15 cellular contexts compared by ENCODE assay signal in genomic region chr7:825386-825785, GRCh38. TPM values are rescaled to one million over a fixed set of nuclear protein-coding genes. Genes with fewer than 3 reads are reported as not detected.
A peak's percentile ranks its signal among the peaks of the same experiment; 100 is the strongest.
DNase-seq lines count a peak whose midpoint lies in the region; ATAC-seq and TF ChIP-seq lines count a peak whose summit lies in the region.
"Had no signal": no experiment of that assay in that cellular context is flagged by ENCODE, and none has a peak within 500 bp of the region (broad histone marks: within the 10 kb centered on the region; RNA-seq: fewer than 3 reads in every experiment).

No MANE protein-coding gene starts in this region.

- TF ChIP-seq POLR2A in sigmoid colon (IDR thresholded peaks at IDR 0.05): no peak

- H3K4me3 ChIP-seq in AG10803 (ENCODE audit: low read length): no peak overlapping the region; the same call in none of the 2 replicates
- H3K4me3 ChIP-seq in sigmoid colon: no peak overlapping the region

- H3K36me3 ChIP-seq in sigmoid colon: no peaks in the 10 kb centered on the region

- TF ChIP-seq EP300 in sigmoid colon (IDR thresholded peaks at IDR 0.05): no peak

- H3K4me1 ChIP-seq in sigmoid colon: peaks cover 0 to 87% (median 79%) of the 10 kb centered on the region in 4 donors

- no peaks in the 10 kb centered on the region for H3K27me3 ChIP-seq in sigmoid colon

- POLR2A ChIA-PET in RWPE1 (lab: Yijun Ruan, JAX; ENCODE audit: low non-redundant PET): interaction anchor here (0.7 kb wide), 1 partner anchor 23 kb away, joined by 4 read pairs; no protein-coding TSS in a partner anchor

- TF ChIP-seq CTCF in AG10803 (conservative IDR thresholded peaks at IDR 0.05; ENCODE audit: low read length) (no peak), RWPE1 (conservative IDR thresholded peaks at IDR 0.05; ENCODE audit: low read depth) (no peak), sigmoid colon (IDR thresholded peaks at IDR 0.05) (no peak)

- ATAC-seq in sciatic nerve (no peak), HG03442 (IDR thresholded peaks at IDR 0.05; ENCODE audit: unreplicated experiment) (no peak)
- ATAC-seq: left ventricle myocardium superior; natural killer cell; stimulated activated naive B cell treated with anti-CD40 and anti-IgM and Interleukin-4, amounts not matched to agents 10 μg/mL and 1 μg/mL and 100 μg/mL, for 72 hours had no signal

- WGBS in sigmoid colon, 2 donors: 72 to 84% methylated on average over 6 of the region's 6 CpGs

- CTCF ChIA-PET in RWPE1 (lab: Yijun Ruan, JAX): no interaction called here

- DNase-seq in AG10803 (ENCODE audit: low read depth) (peak; percentile 76), RWPE1 (ENCODE audit: low spot score) (no peak), fibroblast of peridontal ligament (ENCODE audit: extremely low read depth) (peak; percentile 80), sigmoid colon (no peak), sciatic nerve (ENCODE audit: low spot score) (no peak)
- DNase-seq in activated T-cell treated with anti-CD3 and anti-CD28 coated beads, Interleukin-2, amount 50 U/mL, for 48 hours: no peak
- no peak for DNase-seq in stimulated activated CD4-positive, alpha-beta T cell treated with anti-CD3 and anti-CD28 coated beads, Interleukin-2, amount 100 ng/mL, for 24 hours
- DNase-seq: activated CD4-positive, alpha-beta memory T cell treated with anti-CD3 and anti-CD28 coated beads, Interleukin-2, amount 10 ng/mL, durations not matched to agents 7 days and 5 days; activated gamma-delta T cell treated with Interleukin-2 at 50 U/mL for 16 hours; AML-193; left ventricle myocardium superior; natural killer cell; NCI-H1092 treated with DMSO at 0.1 percent for 48 hours; stimulated activated naive B cell treated with anti-CD40 and anti-IgM and Interleukin-4, amounts not matched to agents 10 μg/mL and 1 μg/mL and 100 μg/mL, for 72 hours had no signal

- H3K27ac ChIP-seq in RWPE1 (peak overlapping the region; percentile 79), sigmoid colon (peak overlapping the region; percentile 54 to 92 (median 76))

- intact Hi-C loops in sigmoid colon (cut with DNase I): no loop called here
- intact Hi-C loops in sciatic nerve (cut with DNase I): no loop called here

- no peaks in the 10 kb centered on the region for H3K9me3 ChIP-seq in sigmoid colon

RNA-seq across cellular contexts. Expression of gene SUN1, which starts 6.9 kb away (rescaled TPM):
- total RNA-seq in sigmoid colon (100 to 1,000 TPM; 108 to 130 (median 119) TPM), sciatic nerve (207 TPM)
- 10 to 100 TPM; 23.4 to 71.0 (median 30.1) TPM for polyA plus RNA-seq in sigmoid colon

RNA-seq across cellular contexts. Expression of gene GET4, which starts 51.0 kb away (rescaled TPM):
- total RNA-seq in sigmoid colon (10 to 100 TPM; 20.3 to 32.4 (median 25.4) TPM), sciatic nerve (25.4 TPM)
- polyA plus RNA-seq in sigmoid colon: 10 to 100 TPM; 25.8 to 51.4 (median 31.2) TPM

Comparison
In these comparisons a context has a peak if more than half of its experiments do, and no peak if none do; other contexts are left out.
1. DNase-seq: peak in AG10803 (single experiment) and fibroblast of peridontal ligament (single experiment); none in RWPE1 (single experiment), sigmoid colon (single experiment), sciatic nerve (single experiment), activated T-cell treated with anti-CD3 and anti-CD28 coated beads, Interleukin-2, amount 50 U/mL, for 48 hours (0 of 2) and stimulated activated CD4-positive, alpha-beta T cell treated with anti-CD3 and anti-CD28 coated beads, Interleukin-2, amount 100 ng/mL, for 24 hours (0 of 2).